Comparison of ENCODE assay signal across 2 cellular contexts in the genomic region with DNA sequence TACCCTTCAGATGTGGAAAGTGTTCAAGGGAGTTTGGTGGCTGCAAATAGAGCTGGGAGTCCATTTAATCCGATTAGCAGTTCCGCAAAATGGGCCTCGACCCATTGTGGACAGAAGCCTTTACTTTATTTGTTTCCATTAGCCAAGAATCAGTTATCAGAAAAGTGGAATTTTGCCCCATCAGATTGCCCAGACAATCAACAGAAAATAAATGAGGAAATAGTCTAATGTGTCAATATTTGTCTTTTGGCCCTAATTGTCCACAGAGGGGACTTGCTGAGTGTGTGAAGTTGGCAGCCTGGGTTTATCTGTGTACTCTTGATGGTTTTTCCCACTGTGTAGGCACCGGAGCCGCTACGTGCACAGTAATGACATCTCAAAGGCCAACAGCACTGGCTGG.
A peak's percentile ranks its signal among the peaks of the same experiment; 100 is the strongest.
TF ChIP-seq lines count a peak whose summit lies in the region.

No MANE protein-coding gene starts in this region.

TF ChIP-seq in GM23338, 12 proteins besides CTCF, POLR2A, EP300 and RAD21 (continued from another document):
- no peak for TF ChIP-seq ZNF462 (CRISPR knock-in tag; IDR thresholded peaks at IDR 0.05)
- no peak for TF ChIP-seq NANOG (IDR thresholded peaks at IDR 0.05; ENCODE audit: borderline replicate concordance)
- no peak for TF ChIP-seq EZH2 (IDR thresholded peaks at IDR 0.05; ENCODE audit: low read depth, unreplicated experiment)
- TF ChIP-seq REST (IDR thresholded peaks at IDR 0.05; ENCODE audit: unreplicated experiment): no peak

TF ChIP-seq in HepG2, 621 proteins besides CTCF, POLR2A, EP300 and RAD21 (continued from another document and continues in another):
- peak; percentile 50 for TF ChIP-seq HDAC2 (CRISPR knock-in tag; IDR thresholded peaks at IDR 0.05)
- peak; percentile 71; the same call in 1 of the 2 replicates for TF ChIP-seq ZNF124 (CRISPR knock-in tag; IDR thresholded peaks at IDR 0.05)
- peak; percentile 51 for TF ChIP-seq BCL6 (CRISPR knock-in tag; IDR thresholded peaks at IDR 0.05)
- no peak for TF ChIP-seq SYNCRIP (IDR thresholded peaks at IDR 0.05; ENCODE audit: insufficient read depth, low read depth, low read length)
- TF ChIP-seq MAFK (conservative IDR thresholded peaks at IDR 0.05 in 1 of 2, IDR thresholded peaks at IDR 0.05 in 1 of 2; ENCODE audit: low read length in 2 of 2): no peak
- TF ChIP-seq ZNF589 (CRISPR knock-in tag; conservative IDR thresholded peaks at IDR 0.05): no peak
- peak; percentile 59; the same call in 1 of the 2 replicates for TF ChIP-seq ZNF629 (CRISPR knock-in tag; conservative IDR thresholded peaks at IDR 0.05)
- peak; percentile 71 for TF ChIP-seq NR2F6 (IDR thresholded peaks at IDR 0.05)
- TF ChIP-seq NR2F6 (CRISPR knock-in tag; IDR thresholded peaks at IDR 0.05): peak; percentile 60; the same call in 1 of the 2 replicates
- TF ChIP-seq PHB2 (IDR thresholded peaks at IDR 0.05; ENCODE audit: partially characterized antibody): no peak
- peak; percentile 88 for TF ChIP-seq FOXA3 (CRISPR knock-in tag; IDR thresholded peaks at IDR 0.05)
- TF ChIP-seq AHDC1 (CRISPR knock-in tag; IDR thresholded peaks at IDR 0.05; ENCODE audit: borderline replicate concordance): no peak
- TF ChIP-seq NONO (IDR thresholded peaks at IDR 0.05): no peak
- TF ChIP-seq NONO (CRISPR knock-in tag; conservative IDR thresholded peaks at IDR 0.05): 0 out of 2 replicates have a peak, but pooled peaks have one; percentile 17
- no peak for TF ChIP-seq ZBTB42 (CRISPR knock-in tag; IDR thresholded peaks at IDR 0.05)
- no peak for TF ChIP-seq KLF11 (CRISPR knock-in tag; IDR thresholded peaks at IDR 0.05)
- TF ChIP-seq, protein P1, sequence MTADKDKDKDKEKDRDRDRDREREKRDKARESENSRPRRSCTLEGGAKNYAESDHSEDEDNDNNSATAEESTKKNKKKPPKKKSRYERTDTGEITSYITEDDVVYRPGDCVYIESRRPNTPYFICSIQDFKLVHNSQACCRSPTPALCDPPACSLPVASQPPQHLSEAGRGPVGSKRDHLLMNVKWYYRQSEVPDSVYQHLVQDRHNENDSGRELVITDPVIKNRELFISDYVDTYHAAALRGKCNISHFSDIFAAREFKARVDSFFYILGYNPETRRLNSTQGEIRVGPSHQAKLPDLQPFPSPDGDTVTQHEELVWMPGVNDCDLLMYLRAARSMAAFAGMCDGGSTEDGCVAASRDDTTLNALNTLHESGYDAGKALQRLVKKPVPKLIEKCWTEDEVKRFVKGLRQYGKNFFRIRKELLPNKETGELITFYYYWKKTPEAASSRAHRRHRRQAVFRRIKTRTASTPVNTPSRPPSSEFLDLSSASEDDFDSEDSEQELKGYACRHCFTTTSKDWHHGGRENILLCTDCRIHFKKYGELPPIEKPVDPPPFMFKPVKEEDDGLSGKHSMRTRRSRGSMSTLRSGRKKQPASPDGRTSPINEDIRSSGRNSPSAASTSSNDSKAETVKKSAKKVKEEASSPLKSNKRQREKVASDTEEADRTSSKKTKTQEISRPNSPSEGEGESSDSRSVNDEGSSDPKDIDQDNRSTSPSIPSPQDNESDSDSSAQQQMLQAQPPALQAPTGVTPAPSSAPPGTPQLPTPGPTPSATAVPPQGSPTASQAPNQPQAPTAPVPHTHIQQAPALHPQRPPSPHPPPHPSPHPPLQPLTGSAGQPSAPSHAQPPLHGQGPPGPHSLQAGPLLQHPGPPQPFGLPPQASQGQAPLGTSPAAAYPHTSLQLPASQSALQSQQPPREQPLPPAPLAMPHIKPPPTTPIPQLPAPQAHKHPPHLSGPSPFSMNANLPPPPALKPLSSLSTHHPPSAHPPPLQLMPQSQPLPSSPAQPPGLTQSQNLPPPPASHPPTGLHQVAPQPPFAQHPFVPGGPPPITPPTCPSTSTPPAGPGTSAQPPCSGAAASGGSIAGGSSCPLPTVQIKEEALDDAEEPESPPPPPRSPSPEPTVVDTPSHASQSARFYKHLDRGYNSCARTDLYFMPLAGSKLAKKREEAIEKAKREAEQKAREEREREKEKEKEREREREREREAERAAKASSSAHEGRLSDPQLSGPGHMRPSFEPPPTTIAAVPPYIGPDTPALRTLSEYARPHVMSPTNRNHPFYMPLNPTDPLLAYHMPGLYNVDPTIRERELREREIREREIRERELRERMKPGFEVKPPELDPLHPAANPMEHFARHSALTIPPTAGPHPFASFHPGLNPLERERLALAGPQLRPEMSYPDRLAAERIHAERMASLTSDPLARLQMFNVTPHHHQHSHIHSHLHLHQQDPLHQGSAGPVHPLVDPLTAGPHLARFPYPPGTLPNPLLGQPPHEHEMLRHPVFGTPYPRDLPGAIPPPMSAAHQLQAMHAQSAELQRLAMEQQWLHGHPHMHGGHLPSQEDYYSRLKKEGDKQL (CRISPR knock-in tag; IDR thresholded peaks at IDR 0.05; ENCODE audit: low read depth): peak; percentile 86
- no peak for TF ChIP-seq PBX2 (CRISPR knock-in tag; IDR thresholded peaks at IDR 0.05)
- TF ChIP-seq MEIS2 (CRISPR knock-in tag; IDR thresholded peaks at IDR 0.05): 0 out of 2 replicates have a peak, but pooled peaks have one; percentile 54
- TF ChIP-seq HHEX (CRISPR knock-in tag; IDR thresholded peaks at IDR 0.05): peak; percentile 76
- TF ChIP-seq ZMAT3 (CRISPR knock-in tag; conservative IDR thresholded peaks at IDR 0.05): no peak; the same call in 1 of the 2 replicates
- TF ChIP-seq PITX1 (CRISPR knock-in tag; IDR thresholded peaks at IDR 0.05): peak; percentile 37; the same call in 1 of the 2 replicates
- TF ChIP-seq JARID2 (CRISPR knock-in tag; IDR thresholded peaks at IDR 0.05; ENCODE audit: insufficient replicate concordance): no peak
- TF ChIP-seq ISL2 (CRISPR knock-in tag; IDR thresholded peaks at IDR 0.05): 0 out of 2 replicates have a peak, but pooled peaks have one; percentile 76
- no peak for TF ChIP-seq MBD4 (IDR thresholded peaks at IDR 0.05; ENCODE audit: borderline replicate concordance, low read length)
- TF ChIP-seq REST (IDR thresholded peaks at IDR 0.05; ENCODE audit: borderline replicate concordance in 1 of 2, low read depth in 1 of 2, low read length in 2 of 2): 0 out of 4 replicates have a peak, but pooled peaks of 1 of the 2 experiments have one; percentile 23
- peak; percentile 66 for TF ChIP-seq ARID5B (CRISPR knock-in tag; IDR thresholded peaks at IDR 0.05)
